11 cellular contexts compared by ENCODE assay signal in the genomic region with DNA sequence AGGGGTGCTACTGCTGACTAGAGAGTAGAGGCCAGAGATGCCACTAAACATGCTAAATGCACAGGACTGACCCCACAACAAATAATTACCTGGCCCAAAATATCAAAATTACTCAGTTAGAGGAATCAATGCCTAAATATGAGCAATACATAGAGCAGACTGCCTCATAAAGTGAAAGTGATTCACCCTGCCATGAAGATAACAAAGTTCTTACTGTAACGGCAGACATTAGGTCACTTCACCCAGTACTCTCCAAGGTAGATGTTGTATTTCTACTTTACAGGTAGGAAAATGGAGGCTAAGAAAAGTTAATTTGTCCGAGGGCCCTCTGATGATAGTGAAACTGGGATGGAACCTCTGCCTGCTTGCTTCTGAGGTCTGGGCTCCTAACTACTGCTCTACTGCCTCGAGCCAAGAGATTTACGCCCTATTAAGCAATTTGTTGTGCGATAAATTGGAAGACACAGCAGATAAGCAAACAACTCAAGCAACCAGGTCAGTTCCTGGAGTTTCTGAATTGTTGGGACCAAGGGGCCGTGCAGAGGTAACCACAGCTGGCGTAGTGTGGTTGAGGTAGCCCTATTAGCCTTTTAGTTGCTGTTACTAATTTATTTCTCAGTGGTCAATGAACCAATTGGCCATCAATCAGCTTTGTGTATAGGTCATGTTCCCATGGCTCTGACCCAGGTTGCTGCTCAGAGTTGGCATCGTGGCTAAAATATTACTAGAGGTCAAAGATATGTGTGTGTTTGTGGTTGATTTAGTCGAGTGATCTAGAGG. TPM values are rescaled to one million over a fixed set of nuclear protein-coding genes. Genes with fewer than 3 reads are reported as not detected.
DNase-seq lines count a peak whose midpoint lies in the region; ATAC-seq and TF ChIP-seq lines count a peak whose summit lies in the region.
"Had no signal": no experiment of that assay in that cellular context is flagged by ENCODE, and none has a peak within 500 bp of the region (broad histone marks: within the 10 kb centered on the region; RNA-seq: fewer than 3 reads in every experiment).

No MANE protein-coding gene starts in this region.

- intact Hi-C loops in CD4-positive, alpha-beta memory T cell (cut with micrococcal nuclease): no loop called here
- intact Hi-C loops in vagina (cut with DNase I): no loop called here

- POLR2A ChIA-PET in CD4-positive, alpha-beta memory T cell (lab: Charles Lee; ENCODE audit: partially characterized antibody): no interaction called here

- no peak overlapping the region for H3K4me3 ChIP-seq in HL-60 (replicated peaks; ENCODE audit: insufficient read depth, low read length)
- H3K4me3 ChIP-seq in fibroblast of pulmonary artery (replicated peaks; ENCODE audit: low read depth, low read length): no peak overlapping the region
- H3K4me3 ChIP-seq in CD4-positive, alpha-beta memory T cell (ENCODE audit: low read length in 2 of 2): no peak overlapping the region
- H3K4me3 ChIP-seq in vagina: no peak overlapping the region

- peak overlapping the region; percentile 94 for H3K27ac ChIP-seq in HL-60 (replicated peaks)
- H3K27ac ChIP-seq in CD4-positive, alpha-beta memory T cell (ENCODE audit: low read depth, low read length): no peak overlapping the region
- H3K27ac ChIP-seq in vagina: no peak overlapping the region

- CTCF ChIA-PET in CD4-positive, alpha-beta memory T cell (lab: Charles Lee; ENCODE audit: partially characterized antibody): no interaction called here

- no peaks in the 10 kb centered on the region for H3K9me3 Mint-ChIP-seq in CD4-positive, alpha-beta memory T cell
- H3K9me3 Mint-ChIP-seq in immature natural killer cell: no peaks in the 10 kb centered on the region

- TF ChIP-seq CTCF in HL-60 (IDR thresholded peaks at IDR 0.05; ENCODE audit: insufficient read depth, low read length): no peak
- no peak for TF ChIP-seq CTCF in fibroblast of pulmonary artery (IDR thresholded peaks at IDR 0.05; ENCODE audit: low read length, missing control alignments)
- no peak for TF ChIP-seq CTCF in vagina (IDR thresholded peaks at IDR 0.05)

- in situ Hi-C loops in ACHN (cut with HindIII; ENCODE audit: low pct_ligation_motif_present, low pct_unique_long_range_greater_than_20kb, low sequenced_read_pairs): no loop called here

- H3K27me3 Mint-ChIP-seq in CD4-positive, alpha-beta memory T cell: no peaks in the 10 kb centered on the region
- peaks cover 3 to 5% (median 5%) of the 10 kb centered on the region in 3 donors for H3K27me3 Mint-ChIP-seq in immature natural killer cell (ENCODE audit: low read depth in 3 of 3)

- H3K27me3 ChIP-seq in HL-60 (ENCODE audit: insufficient read depth, poor library complexity, severe bottlenecking) (no peaks in the 10 kb centered on the region), vagina (no peaks in the 10 kb centered on the region)
- H3K27me3 ChIP-seq in CD4-positive, alpha-beta memory T cell (ENCODE audit: insufficient read depth, low read length): no peaks in the 10 kb centered on the region

- H3K36me3 Mint-ChIP-seq in CD4-positive, alpha-beta memory T cell: no peaks in the 10 kb centered on the region
- no peaks in the 10 kb centered on the region for H3K36me3 Mint-ChIP-seq in immature natural killer cell

- no peak for TF ChIP-seq POLR2A in vagina (IDR thresholded peaks at IDR 0.05)

- peak; percentile 11 for ATAC-seq in GM19468 (IDR thresholded peaks at IDR 0.05; ENCODE audit: extremely low read depth, unreplicated experiment)
- no peak for ATAC-seq in HG03095 (IDR thresholded peaks at IDR 0.05; ENCODE audit: unreplicated experiment)
- ATAC-seq: T-helper 17 cell had no signal

- DNase-seq in ACHN (peak; percentile 98), HL-60 (ENCODE audit: low read depth in 1 of 2, low spot score in 1 of 2) (no peak), fibroblast of pulmonary artery (ENCODE audit: low read depth) (peak; percentile 37), immature natural killer cell (no peak), vagina (ENCODE audit: extremely low spot score in 2 of 2) (no peak)
- DNase-seq in CD4-positive, alpha-beta memory T cell: no peak
- DNase-seq: anterior cingulate cortex, NCI-H446 treated with DMSO at 0.1 percent for 48 hours, T-helper 17 cell had no signal

- H3K36me3 ChIP-seq in CD4-positive, alpha-beta memory T cell (ENCODE audit: insufficient read depth, low read length): no peaks in the 10 kb centered on the region
- no peaks in the 10 kb centered on the region for H3K36me3 ChIP-seq in vagina

- peaks cover 0 to 4% (median 3%) of the 10 kb centered on the region in 4 donors for H3K4me1 Mint-ChIP-seq in CD4-positive, alpha-beta memory T cell
- peaks cover 4 to 10% of the 10 kb centered on the region in 2 donors for H3K4me1 Mint-ChIP-seq in immature natural killer cell
- H3K4me1 Mint-ChIP-seq: T-helper 17 cell had no signal

- peak overlapping the region in 1 of 8 donors; percentile 2 for H3K4me3 Mint-ChIP-seq in CD4-positive, alpha-beta memory T cell
- H3K4me3 Mint-ChIP-seq in immature natural killer cell: no peak overlapping the region
- H3K4me3 Mint-ChIP-seq: T-helper 17 cell had no signal

- H3K9me3 ChIP-seq in CD4-positive, alpha-beta memory T cell (ENCODE audit: control insufficient read depth in 1 of 2, low read length in 2 of 2): no peaks in the 10 kb centered on the region
- no peaks in the 10 kb centered on the region for H3K9me3 ChIP-seq in vagina

- H3K4me1 ChIP-seq in CD4-positive, alpha-beta memory T cell (ENCODE audit: insufficient read depth, low read length): peaks cover 4% of the 10 kb centered on the region
- no peaks in the 10 kb centered on the region for H3K4me1 ChIP-seq in vagina

- no peak overlapping the region for H3K27ac Mint-ChIP-seq in CD4-positive, alpha-beta memory T cell
- no peak overlapping the region for H3K27ac Mint-ChIP-seq in immature natural killer cell
- H3K27ac Mint-ChIP-seq: T-helper 17 cell had no signal

RNA-seq across cellular contexts. Expression of a gene that starts 4.8 kb away (rescaled TPM):
- under 1 TPM; 0.32 to 0.44 TPM for total RNA-seq in CD4-positive, alpha-beta memory T cell
- not detected for polyA plus RNA-seq in CD4-positive, alpha-beta memory T cell
- under 1 TPM in 1 of 3 donors, not detected in 2; 0.31 TPM for polyA plus RNA-seq in immature natural killer cell
- total RNA-seq in vagina: not detected
- total RNA-seq: T-helper 17 cell had no signal

RNA-seq across cellular contexts. Expression of a gene that starts 43.0 kb away (rescaled TPM):
- total RNA-seq in CD4-positive, alpha-beta memory T cell: not detected
- not detected for polyA plus RNA-seq in CD4-positive, alpha-beta memory T cell
- not detected for polyA plus RNA-seq in immature natural killer cell
- total RNA-seq in vagina: not detected
- total RNA-seq: T-helper 17 cell had no signal

Comparison
In these comparisons a context has a peak if more than half of its experiments do, and no peak if none do; other contexts are left out.
1. DNase-seq: peak in ACHN (single experiment) and fibroblast of pulmonary artery (single experiment); none in HL-60 (0 of 2), CD4-positive, alpha-beta memory T cell (0 of 5), immature natural killer cell (0 of 3) and vagina (0 of 2).